19 cellular contexts compared by ENCODE assay signal in genomic region chr5:67063791-67064190, GRCh38.
A peak's percentile ranks its signal among the peaks of the same experiment; 100 is the strongest.
DNase-seq lines count a peak whose midpoint lies in the region; ATAC-seq and TF ChIP-seq lines count a peak whose summit lies in the region.
"Had no signal": no experiment of that assay in that cellular context is flagged by ENCODE, and none has a peak within 500 bp of the region (broad histone marks: within the 10 kb centered on the region; RNA-seq: fewer than 3 reads in every experiment).

No MANE protein-coding gene starts in this region.

- H3K27me3 ChIP-seq in heart left ventricle: no peaks in the 10 kb centered on the region
- H3K27me3 ChIP-seq in upper lobe of left lung: no peaks in the 10 kb centered on the region
- H3K27me3 ChIP-seq: esophagus muscularis mucosa had no signal

- WGBS in heart left ventricle, 4 donors: 94 to 98% (median 97%) methylated on average over 3 of the region's 3 CpGs
- 95 to 97% methylated on average over 3 of the region's 3 CpGs for WGBS in upper lobe of left lung, 2 donors

- H3K4me3 ChIP-seq in heart left ventricle (no peak overlapping the region), astrocyte of the spinal cord (ENCODE audit: low read depth, low read length) (no peak overlapping the region), fibroblast of the aortic adventitia (ENCODE audit: low read depth, low read length) (no peak overlapping the region), upper lobe of left lung (no peak overlapping the region)
- H3K4me3 ChIP-seq: esophagus muscularis mucosa, GM12878, GM23338 had no signal

- TF ChIP-seq EP300 in upper lobe of left lung (IDR thresholded peaks at IDR 0.05): no peak

- no peak for DNase-seq in heart left ventricle
- no peak for DNase-seq in Right ventricle myocardium inferior (ENCODE audit: missing footprints)
- DNase-seq in astrocyte of the spinal cord (ENCODE audit: low read depth, low spot score): peak; percentile 61
- DNase-seq in fibroblast of the aortic adventitia (ENCODE audit: low read depth): peak; percentile 26
- DNase-seq in upper lobe of left lung: no peak
- DNase-seq in cerebellum (ENCODE audit: low spot score): no peak
- no peak for DNase-seq in NCI-H1048 (lab: John Stamatoyannopoulos, UW)
- DNase-seq in DMS 273 treated with DMSO at 0.1 percent for 48 hours (lab: John Stamatoyannopoulos, UW): no peak
- DNase-seq: activated CD8-positive, alpha-beta memory T cell treated with anti-CD3 and anti-CD28 coated beads, Interleukin-2, amount 10 ng/mL, durations not matched to agents 7 days and 5 days; activated effector memory CD4-positive, alpha-beta T cell treated with anti-CD3 and anti-CD28 coated beads, Interleukin-2, amount 50 U/mL, for 16 hours; CD4-positive, alpha-beta T cell; Karpas-422; left ventricle myocardium superior; NCI-H1436; SHP77; stimulated activated naive CD4-positive, alpha-beta T cell treated with Interleukin-2 at 50 U/mL for 16 hours had no signal

- H3K27ac ChIP-seq in heart left ventricle: peak overlapping the region in 7 of 12 donors; percentile 24 to 45 (median 41)
- peak overlapping the region in 3 of 4 donors; percentile 14 to 56 (median 54) for H3K27ac ChIP-seq in upper lobe of left lung
- H3K27ac ChIP-seq: esophagus muscularis mucosa had no signal

- H3K36me3 ChIP-seq in heart left ventricle (peaks cover 0 to 5% (median 0%) of the 10 kb centered on the region in 9 donors), upper lobe of left lung (no peaks in the 10 kb centered on the region)
- H3K36me3 ChIP-seq: esophagus muscularis mucosa had no signal

- H3K9me3 ChIP-seq in heart left ventricle (no peaks in the 10 kb centered on the region), upper lobe of left lung (no peaks in the 10 kb centered on the region)
- H3K9me3 ChIP-seq: esophagus muscularis mucosa had no signal

- in situ Hi-C loops in astrocyte of the spinal cord (cut with HindIII; ENCODE audit: low sequenced_read_pairs): no loop called here

- TF ChIP-seq CTCF in heart left ventricle (IDR thresholded peaks at IDR 0.05) (no peak), astrocyte of the spinal cord (IDR thresholded peaks at IDR 0.05; ENCODE audit: low read depth, low read length) (no peak), fibroblast of the aortic adventitia (IDR thresholded peaks at IDR 0.05; ENCODE audit: insufficient read depth, low read length) (no peak), upper lobe of left lung (IDR thresholded peaks at IDR 0.05) (no peak)

- TF ChIP-seq POLR2A in heart left ventricle (IDR thresholded peaks at IDR 0.05) (no peak), upper lobe of left lung (IDR thresholded peaks at IDR 0.05) (no peak)

- ATAC-seq in heart left ventricle (no peak), Right ventricle myocardium inferior (no peak), upper lobe of left lung (ENCODE audit: low FRiP score in 2 of 2) (no peak)
- ATAC-seq: activated CD8-positive, alpha-beta memory T cell treated with anti-CD3 and anti-CD28 coated beads, Interleukin-2, amount 10 ng/mL, durations not matched to agents 7 days and 5 days; GM12878; GM23338; left ventricle myocardium superior had no signal

- intact Hi-C loops in heart left ventricle (cut with DNase I): loop anchor here in 1 of 10 donors (10.0 kb wide), 1 partner anchor 59 kb away; no protein-coding TSS in a partner anchor
- intact Hi-C loops in Right ventricle myocardium inferior (cut with DNase I): no loop called here

- H3K4me1 ChIP-seq in heart left ventricle: peaks cover 4 to 78% (median 35%) of the 10 kb centered on the region in 12 donors
- peaks cover 3 to 35% (median 21%) of the 10 kb centered on the region in 4 donors for H3K4me1 ChIP-seq in upper lobe of left lung

Comparison
In these comparisons a context has a peak if more than half of its experiments do, and no peak if none do; other contexts are left out.
1. DNase-seq: peak in astrocyte of the spinal cord (single experiment) and fibroblast of the aortic adventitia (single experiment); none in heart left ventricle (0 of 5), Right ventricle myocardium inferior (single experiment), upper lobe of left lung (0 of 2), cerebellum (single experiment), NCI-H1048 (single experiment) and DMS 273 treated with DMSO at 0.1 percent for 48 hours (single experiment).